24 cellular contexts compared by ENCODE assay signal in genomic region chr3:147904421-147904820, GRCh38.
"Had no signal": no experiment of that assay in that cellular context is flagged by ENCODE, and none has a peak within 500 bp of the region (broad histone marks: within the 10 kb centered on the region; RNA-seq: fewer than 3 reads in every experiment).

No MANE protein-coding gene starts in this region.

- DNase-seq: Kasumi-1, KG1, MM.1S, MV-4-11, NCI-H1092, NCI-H1105, NCI-H1417 treated with DMSO at 0.1 percent for 48 hours, NCI-H1436 treated with DMSO at 0.1 percent for 48 hours, NCI-H1694 treated with DMSO at 0.1 percent for 48 hours, NCI-H187 treated with DMSO at 0.1 percent for 48 hours, NCI-H2029, NCI-H2171 treated with DMSO at 0.1 percent for 48 hours, NCI-H2227 treated with DMSO at 0.1 percent for 48 hours, NCI-H345, NCI-H446 treated with DMSO at 0.1 percent for 48 hours, NCI-H510A, NCI-H526, NCI-H774, PC-9, SHP77, SIG-M5, SK-N-SH, SW 1271, T-helper 1 cell had no signal
